In the genomic region with DNA sequence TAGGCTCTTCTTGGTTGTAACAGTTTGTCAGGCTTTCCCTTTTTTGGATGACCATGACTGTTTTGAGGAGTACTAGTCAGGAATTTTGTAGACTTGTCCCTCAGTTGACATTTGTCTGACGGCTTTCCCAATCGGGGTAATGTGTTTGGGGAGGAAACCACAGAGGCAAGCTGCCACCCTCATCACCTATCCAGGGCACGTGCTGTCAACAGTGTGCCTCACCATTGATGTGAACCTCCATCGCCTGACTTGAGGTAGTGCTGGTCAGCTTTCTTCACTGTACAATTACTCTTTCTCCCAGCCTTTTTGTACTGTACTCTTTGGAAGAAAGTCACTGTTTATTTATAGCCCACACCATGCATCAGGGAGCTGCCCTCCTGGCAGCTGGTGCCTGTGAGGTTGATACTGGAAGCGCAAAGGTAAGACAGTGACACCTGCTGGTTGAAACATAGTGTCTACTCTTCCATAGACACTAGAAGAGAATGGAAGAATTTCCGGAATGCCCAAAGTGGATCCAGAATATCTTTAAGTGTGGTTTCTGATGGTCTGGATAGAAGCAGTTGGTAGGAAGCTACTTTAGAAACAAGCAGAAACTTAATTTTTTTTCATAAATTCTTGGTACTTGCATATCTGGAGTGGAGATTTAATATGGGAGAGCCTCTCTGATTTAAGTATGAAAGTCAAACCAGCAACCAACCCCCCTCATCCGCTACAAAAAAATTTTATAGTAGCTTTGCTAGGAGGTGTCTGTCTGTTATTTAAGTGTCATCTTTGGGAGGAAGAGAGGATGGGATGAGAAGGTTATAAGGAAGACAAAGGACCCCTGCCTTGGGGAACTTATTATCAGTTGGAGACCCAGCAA, we compare ENCODE assay signal across 8 cellular contexts.
DNase-seq lines count a peak whose midpoint lies in the region; ATAC-seq, FAIRE-seq and TF ChIP-seq lines count a peak whose summit lies in the region.

No MANE protein-coding gene starts in this region.

- no peak overlapping the region for H3K4me2 ChIP-seq in K562 (ENCODE audit: insufficient read depth, low read length)

- peak; percentile 62 to 84 for TF ChIP-seq RAD21 in K562 (CRISPR knock-in tag; conservative IDR thresholded peaks at IDR 0.05 in 1 of 2, IDR thresholded peaks at IDR 0.05 in 1 of 2)

- no peaks in the 10 kb centered on the region for H3K79me2 ChIP-seq in K562 (ENCODE audit: control insufficient read depth, insufficient read depth, low read length)

- DNase-seq in Right ventricle myocardium inferior (ENCODE audit: missing footprints) (no peak), cardiac septum (ENCODE audit: low spot score) (no peak), NCI-H345 treated with DMSO at 0.1 percent for 48 hours (lab: John Stamatoyannopoulos, UW; ENCODE audit: unreplicated experiment) (peak; percentile 28), K562 (ENCODE audit: extremely low read depth in 1 of 4, low spot score in 3 of 4) (peak; percentile 32 to 69 (median 52)), iris pigment epithelial cell (ENCODE audit: low read depth) (peak; percentile 66), thyroid gland (peak; percentile 45 to 63)

- no peak overlapping the region for H3K27ac ChIP-seq in K562 (ENCODE audit: extremely low read depth, low read depth, low read length)
- H3K27ac ChIP-seq in thyroid gland = no peak overlapping the region

- no peak overlapping the region for H3K4me3 ChIP-seq in K562
- H3K4me3 ChIP-seq in thyroid gland (replicated peaks in 1 of 3) = no peak overlapping the region

- H3K4me1 ChIP-seq in K562 (replicated peaks in 1 of 2; ENCODE audit: control insufficient read depth in 2 of 2, insufficient read depth in 2 of 2, low read length in 2 of 2) (no peaks in the 10 kb centered on the region), thyroid gland (peaks cover 9 to 14% of the 10 kb centered on the region in 2 donors)

- TF ChIP-seq EP300 in K562 (IDR thresholded peaks at IDR 0.05; ENCODE audit: low read length) = no peak

- WGBS in K562 (ENCODE audit: insufficient coverage, low coverage, missing lambda C conversion rate) = 35% methylated on average over 7 of the region's 7 CpGs
- 55 to 63% methylated on average over 7 of the region's 7 CpGs for WGBS in thyroid gland, 2 donors

- no peaks in the 10 kb centered on the region for H3K9me1 ChIP-seq in K562 (ENCODE audit: control insufficient read depth, insufficient read depth, low read length)

- FAIRE-seq in K562 (lab: Jason Lieb, UNC) = peak; percentile 84

- POLR2A ChIA-PET in K562 (lab: Yijun Ruan, JAX) = interaction anchor here (0.5 to 0.7 kb wide), 2 partner anchors 24 to 224 kb away, joined by 3 read pairs; no protein-coding TSS in a partner anchor

- intact Hi-C loops in Right ventricle myocardium inferior (cut with DNase I) (loop anchor here (10.0 kb wide), 1 partner anchor 725 kb away; no protein-coding TSS in a partner anchor), cardiac septum (cut with DNase I) (loop anchor here (5.0 to 10.0 kb wide), 2 partner anchors 68 to 375 kb away; a partner anchor contains a TSS), K562 (cut with micrococcal nuclease) (loop anchor here (2.0 to 5.0 kb wide), 2 partner anchors 77 to 153 kb away; no protein-coding TSS in a partner anchor), thyroid gland (cut with DNase I) (no loop called here)

- ATAC-seq in Right ventricle myocardium inferior = peak; percentile 95
- peak; percentile 81 for ATAC-seq in HG02798 (IDR thresholded peaks at IDR 0.05; ENCODE audit: poor library complexity, unreplicated experiment)
- ATAC-seq in K562 = peak; percentile 98
- ATAC-seq in HG02571 (IDR thresholded peaks at IDR 0.05; ENCODE audit: unreplicated experiment) = no peak

- CTCF ChIA-PET in K562 (lab: Yijun Ruan, JAX; ENCODE audit: low intra/inter-chr PET ratio) = interaction anchor here (1.5 kb wide), 1 partner anchor 377 kb away, joined by 7 read pairs; no protein-coding TSS in a partner anchor

- BruUV-seq in K562 (replicated peaks; lab: Mats Ljungman, UMichigan) = no TSS peak

- H3K9me3 ChIP-seq in K562 (replicated peaks; ENCODE audit: control insufficient read depth, insufficient read depth, low read depth, low read length) = no peaks in the 10 kb centered on the region
- no peaks in the 10 kb centered on the region for H3K9me3 ChIP-seq in thyroid gland

- TF ChIP-seq CTCF in K562 (IDR thresholded peaks at IDR 0.05 in 2 of 3, conservative IDR thresholded peaks at IDR 0.05 in 1 of 3; ENCODE audit: insufficient read depth in 2 of 3, low read depth in 1 of 3, low read length in 3 of 3) (peak; percentile 68 to 80 (median 75)), thyroid gland (IDR thresholded peaks at IDR 0.05) (peak; percentile 27 to 78 (median 67))

- H4K20me1 ChIP-seq in K562 (replicated peaks; ENCODE audit: control insufficient read depth, insufficient read depth, low read length) = no peaks in the 10 kb centered on the region

- H3K27me3 ChIP-seq in K562 (ENCODE audit: control insufficient read depth in 2 of 2, insufficient read depth in 2 of 2, low read length in 2 of 2) = no peaks in the 10 kb centered on the region; a peak in 1 of 5 replicates
- no peaks in the 10 kb centered on the region for H3K27me3 ChIP-seq in thyroid gland

- H2AFZ ChIP-seq in K562 (ENCODE audit: low read depth, low read length) = no peak overlapping the region

- no peak overlapping the region for H3K9ac ChIP-seq in K562 (ENCODE audit: insufficient read depth in 1 of 2, low read depth in 2 of 2, low read length in 2 of 2)

- H3K36me3 ChIP-seq in K562 (ENCODE audit: control insufficient read depth, insufficient read depth, low read length) (0 out of 3 replicates have a peak, but pooled peaks cover 2% of the 10 kb centered on the region), thyroid gland (no peaks in the 10 kb centered on the region)

- in situ Hi-C loops in K562 (cut with MboI) = loop anchor here (25.0 kb wide), 1 partner anchor 733 kb away; no protein-coding TSS in a partner anchor

- TF ChIP-seq POLR2A in K562 (conservative IDR thresholded peaks at IDR 0.05) = no peak
- TF ChIP-seq POLR2A in thyroid gland (IDR thresholded peaks at IDR 0.05) = no peak

TF ChIP-seq in K562, 482 proteins besides CTCF, POLR2A, EP300 and RAD21 (continues in another document):
- TF ChIP-seq FOXM1 (IDR thresholded peaks at IDR 0.05; ENCODE audit: low read depth) = no peak
- TF ChIP-seq FOXM1 (CRISPR knock-in tag; IDR thresholded peaks at IDR 0.05; ENCODE audit: low read depth) = no peak
- TF ChIP-seq IRF2 (CRISPR knock-in tag; IDR thresholded peaks at IDR 0.05) = no peak
- TF ChIP-seq ZNF766 (CRISPR knock-in tag; conservative IDR thresholded peaks at IDR 0.05) = 0 out of 2 replicates have a peak, but pooled peaks have one; percentile 24
- TF ChIP-seq, protein P1, sequence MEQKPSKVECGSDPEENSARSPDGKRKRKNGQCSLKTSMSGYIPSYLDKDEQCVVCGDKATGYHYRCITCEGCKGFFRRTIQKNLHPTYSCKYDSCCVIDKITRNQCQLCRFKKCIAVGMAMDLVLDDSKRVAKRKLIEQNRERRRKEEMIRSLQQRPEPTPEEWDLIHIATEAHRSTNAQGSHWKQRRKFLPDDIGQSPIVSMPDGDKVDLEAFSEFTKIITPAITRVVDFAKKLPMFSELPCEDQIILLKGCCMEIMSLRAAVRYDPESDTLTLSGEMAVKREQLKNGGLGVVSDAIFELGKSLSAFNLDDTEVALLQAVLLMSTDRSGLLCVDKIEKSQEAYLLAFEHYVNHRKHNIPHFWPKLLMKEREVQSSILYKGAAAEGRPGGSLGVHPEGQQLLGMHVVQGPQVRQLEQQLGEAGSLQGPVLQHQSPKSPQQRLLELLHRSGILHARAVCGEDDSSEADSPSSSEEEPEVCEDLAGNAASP (IDR thresholded peaks at IDR 0.05) = no peak
- TF ChIP-seq, protein P2, sequence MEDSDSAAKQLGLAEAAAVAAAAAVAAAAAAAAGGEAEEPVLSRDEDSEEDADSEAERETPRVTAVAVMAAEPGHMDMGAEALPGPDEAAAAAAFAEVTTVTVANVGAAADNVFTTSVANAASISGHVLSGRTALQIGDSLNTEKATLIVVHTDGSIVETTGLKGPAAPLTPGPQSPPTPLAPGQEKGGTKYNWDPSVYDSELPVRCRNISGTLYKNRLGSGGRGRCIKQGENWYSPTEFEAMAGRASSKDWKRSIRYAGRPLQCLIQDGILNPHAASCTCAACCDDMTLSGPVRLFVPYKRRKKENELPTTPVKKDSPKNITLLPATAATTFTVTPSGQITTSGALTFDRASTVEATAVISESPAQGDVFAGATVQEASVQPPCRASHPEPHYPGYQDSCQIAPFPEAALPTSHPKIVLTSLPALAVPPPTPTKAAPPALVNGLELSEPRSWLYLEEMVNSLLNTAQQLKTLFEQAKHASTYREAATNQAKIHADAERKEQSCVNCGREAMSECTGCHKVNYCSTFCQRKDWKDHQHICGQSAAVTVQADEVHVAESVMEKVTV (CRISPR knock-in tag; IDR thresholded peaks at IDR 0.05) = peak; percentile 40; the same call in 1 of the 2 replicates
- TF ChIP-seq SMC3 (conservative IDR thresholded peaks at IDR 0.05; ENCODE audit: insufficient read depth, low read depth, low read length) = peak; percentile 66

Comparison
In these comparisons a context has a peak if more than half of its experiments do, and no peak if none do; other contexts are left out.
1. DNase-seq: peak in NCI-H345 treated with DMSO at 0.1 percent for 48 hours (single experiment), K562 (4 of 4), iris pigment epithelial cell (single experiment) and thyroid gland (2 of 2); none in Right ventricle myocardium inferior (single experiment) and cardiac septum (single experiment).